Comparison of ENCODE assay signal across 18 cellular contexts in the genomic region with DNA sequence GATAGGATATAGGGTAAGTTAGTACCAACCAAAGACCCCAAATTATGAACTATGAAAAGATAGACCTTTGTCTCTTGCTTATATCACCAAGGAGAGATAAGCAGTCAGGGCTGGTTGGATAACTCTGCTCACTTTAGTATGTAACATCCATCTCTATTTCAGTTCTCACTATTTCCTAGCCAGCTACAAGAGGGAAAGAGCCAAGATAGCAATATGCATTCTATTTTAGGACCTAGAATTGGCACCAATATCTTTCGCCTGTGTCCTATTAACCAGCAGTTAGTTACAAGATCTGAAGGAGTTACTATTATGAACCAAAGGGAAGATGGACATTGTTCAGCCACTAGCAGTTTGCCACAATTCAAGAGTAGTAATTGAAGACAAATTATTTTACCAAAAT.
DNase-seq lines count a peak whose midpoint lies in the region; ATAC-seq, FAIRE-seq and TF ChIP-seq lines count a peak whose summit lies in the region.
"Had no signal": no experiment of that assay in that cellular context is flagged by ENCODE, and none has a peak within 500 bp of the region (broad histone marks: within the 10 kb centered on the region; RNA-seq: fewer than 3 reads in every experiment).

No MANE protein-coding gene starts in this region.

- H3K36me3 ChIP-seq in right atrium auricular region (no peaks in the 10 kb centered on the region), BE2C (no peaks in the 10 kb centered on the region)
- H3K36me3 ChIP-seq: BLaER1 treated with 17β-estradiol and CSF1 and Interleukin-3, amounts not matched to agents 10 nM and 100 nM; HAP-1 had no signal

- intact Hi-C loops in Right ventricle myocardium superior (cut with DNase I): no loop called here

- H3K27me3 ChIP-seq in right atrium auricular region (no peaks in the 10 kb centered on the region), BE2C (no peaks in the 10 kb centered on the region)
- H3K27me3 ChIP-seq: BLaER1 treated with 17β-estradiol and CSF1 and Interleukin-3, amounts not matched to agents 10 nM and 100 nM had no signal

- peak; percentile 87 for ATAC-seq in Right ventricle myocardium superior (ENCODE audit: poor library complexity)
- ATAC-seq in HG03342 (IDR thresholded peaks at IDR 0.05; ENCODE audit: unreplicated experiment): no peak
- ATAC-seq: HepG2 had no signal

- no peak overlapping the region for H3K27ac ChIP-seq in right atrium auricular region
- H3K27ac ChIP-seq: BLaER1 treated with 17β-estradiol and CSF1 and Interleukin-3, amounts not matched to agents 10 nM and 100 nM had no signal

- DNase-seq in Right ventricle myocardium superior (no peak), right atrium auricular region (ENCODE audit: low spot score) (no peak), cerebellum (ENCODE audit: low spot score) (peak; percentile 53), ecto neural progenitor cell (ENCODE audit: low spot score) (no peak), BE2C (no peak)
- DNase-seq: 8988T; AML-193; Calu3; CD4-positive, CD25-positive, alpha-beta regulatory T cell; DMS 273 treated with DMSO at 0.1 percent for 48 hours had no signal

- no peaks in the 10 kb centered on the region for H3K4me1 ChIP-seq in right atrium auricular region
- H3K4me1 ChIP-seq in BE2C: no peaks in the 10 kb centered on the region; the same call in 1 of the 2 replicates
- H3K4me1 ChIP-seq: HAP-1 had no signal

- H3K4me3 ChIP-seq in right atrium auricular region: no peak overlapping the region
- H3K4me3 ChIP-seq in BE2C (ENCODE audit: low read depth, low read length): no peak overlapping the region
- H3K4me3 ChIP-seq: BLaER1 treated with 17β-estradiol and CSF1 and Interleukin-3, amounts not matched to agents 10 nM and 100 nM; GM12878; HAP-1 had no signal

- FAIRE-seq in islet of Langerhans (lab: Jason Lieb, UNC): peak; percentile 64
- FAIRE-seq: GM12878, H1, HepG2, HTR-8/SVneo had no signal

- H3K9me3 ChIP-seq in right atrium auricular region (no peaks in the 10 kb centered on the region), BE2C (no peaks in the 10 kb centered on the region)
- H3K9me3 ChIP-seq: BLaER1 treated with 17β-estradiol and CSF1 and Interleukin-3, amounts not matched to agents 10 nM and 100 nM; HAP-1 had no signal

- TF ChIP-seq CTCF in right atrium auricular region (IDR thresholded peaks at IDR 0.05): no peak
- no peak for TF ChIP-seq CTCF in BE2C (IDR thresholded peaks at IDR 0.05; ENCODE audit: low read depth, low read length)
